Comparison of ENCODE assay signal across 15 cellular contexts in genomic region chr6:146990821-146991798, GRCh38.
DNase-seq lines count a peak whose midpoint lies in the region; ATAC-seq, FAIRE-seq and TF ChIP-seq lines count a peak whose summit lies in the region.
"Had no signal": no experiment of that assay in that cellular context is flagged by ENCODE, and none has a peak within 500 bp of the region (broad histone marks: within the 10 kb centered on the region; RNA-seq: fewer than 3 reads in every experiment).

No MANE protein-coding gene starts in this region.

- H3K79me2 ChIP-seq in hepatocyte = no peaks in the 10 kb centered on the region

- H3K9me2 ChIP-seq in hepatocyte (replicated peaks; ENCODE audit: insufficient read depth) = no peaks in the 10 kb centered on the region

- peaks cover 36% of the 10 kb centered on the region for H3K4me1 ChIP-seq in A549
- peaks cover 8% of the 10 kb centered on the region for H3K4me1 ChIP-seq in hepatocyte (ENCODE audit: insufficient read depth)
- H3K4me1 ChIP-seq: left ventricle myocardium inferior had no signal

- FAIRE-seq in A549 (lab: Jason Lieb, UNC) = no peak
- FAIRE-seq: GM18507 had no signal

- CTCF ChIA-PET in A549 (lab: Yijun Ruan, JAX) = interaction anchor here (1.2 kb wide), 1 partner anchor 81 kb away, joined by 3 read pairs; no protein-coding TSS in a partner anchor

- H2AFZ ChIP-seq in hepatocyte = no peak overlapping the region

- 22% methylated on average over 11 of the region's 11 CpGs for WGBS in A549 (ENCODE audit: missing lambda C conversion rate)
- WGBS in hepatocyte (ENCODE audit: low lambda C conversion rate, missing lambda C conversion rate) = 78% methylated on average over 11 of the region's 11 CpGs

- peaks cover 6% of the 10 kb centered on the region; the same call in 1 of the 3 replicates for H3K9me3 ChIP-seq in A549
- no peaks in the 10 kb centered on the region for H3K9me3 ChIP-seq in hepatocyte (ENCODE audit: low read depth)

- TF ChIP-seq POLR2A in A549 (IDR thresholded peaks at IDR 0.05; ENCODE audit: low read length) = no peak

- no peaks in the 10 kb centered on the region for H3K36me3 ChIP-seq in hepatocyte (replicated peaks; ENCODE audit: insufficient read depth, low read depth)
- H3K36me3 ChIP-seq: left ventricle myocardium inferior had no signal

- TF ChIP-seq CTCF in A549 (IDR thresholded peaks at IDR 0.05) (no peak), hepatocyte (IDR thresholded peaks at IDR 0.05; ENCODE audit: poor library complexity) (no peak)

- TF ChIP-seq RAD21 in A549 (conservative IDR thresholded peaks at IDR 0.05 in 1 of 2, IDR thresholded peaks at IDR 0.05 in 1 of 2) = peak in 1 of 2 experiments; percentile 46; a peak in 2 of 5 replicates

- ATAC-seq in A549 = peak; percentile 92 to 93
- ATAC-seq in GM19351 (IDR thresholded peaks at IDR 0.05; ENCODE audit: unreplicated experiment) = no peak
- ATAC-seq in GM19324 (IDR thresholded peaks at IDR 0.05; ENCODE audit: low FRiP score, unreplicated experiment) = no peak

- TF ChIP-seq EP300 in A549 (IDR thresholded peaks at IDR 0.05) = peak; percentile 88 to 95; a peak in 4 of 5 replicates

- H3K27me3 ChIP-seq in hepatocyte = no peaks in the 10 kb centered on the region

- no peaks in the 10 kb centered on the region for H4K20me1 ChIP-seq in hepatocyte (ENCODE audit: insufficient read depth, poor library complexity, severe bottlenecking)

- peak overlapping the region; percentile 69 for H3K4me2 ChIP-seq in A549
- no peak overlapping the region for H3K4me2 ChIP-seq in hepatocyte
- H3K4me2 ChIP-seq: KMS-11 had no signal

- H3K27ac ChIP-seq in A549 (peak overlapping the region; percentile 91 to 93), hepatocyte (peak overlapping the region; percentile 49)
- H3K27ac ChIP-seq: KMS-11, left ventricle myocardium inferior, VCaP had no signal

- H3K4me3 ChIP-seq in A549 (no peak overlapping the region), hepatocyte (no peak overlapping the region)
- H3K4me3 ChIP-seq: left ventricle myocardium inferior had no signal

- peak; percentile 13 to 82 for DNase-seq in A549 (ENCODE audit: low read depth in 1 of 2, low spot score in 1 of 2)
- DNase-seq in LoVo (ENCODE audit: low spot score) = peak; percentile 61
- peak; percentile 18 for DNase-seq in astrocyte of the hippocampus (ENCODE audit: low read depth, low spot score)
- peak; percentile 47 for DNase-seq in hepatocyte (ENCODE audit: low spot score)
- DNase-seq in stimulated activated naive CD4-positive, alpha-beta T cell (lab: John Stamatoyannopoulos, UW) = no peak
- DNase-seq in activated CD4-positive, alpha-beta T cell treated with anti-CD3 and anti-CD28 coated beads for 4 hours = no peak
- DNase-seq: DND-41; left ventricle myocardium inferior; RPMI8226; stimulated activated CD4-positive, alpha-beta T cell treated with anti-CD3 and anti-CD28 coated beads, Interleukin-15, amount 100 ng/mL, for 24 hours had no signal

- POLR2A ChIA-PET in A549 (lab: Yijun Ruan, JAX) = interaction anchor here (0.7 to 2.5 kb wide), 6 partner anchors 24 to 212 kb away, joined by 3 to 10 read pairs (median 4); no protein-coding TSS in a partner anchor

TF ChIP-seq in A549, 52 proteins besides CTCF, POLR2A, EP300 and RAD21 (continues in another document):
- TF ChIP-seq FOSL2 (IDR thresholded peaks at IDR 0.05) (peak; percentile 81), FOSL2 (CRISPR knock-in tag; IDR thresholded peaks at IDR 0.05) (peak; percentile 80), BCL3 (IDR thresholded peaks at IDR 0.05) (peak; percentile 90; the same call in 2 of the 3 replicates), SMC3 (IDR thresholded peaks at IDR 0.05) (peak; percentile 37), MAX (IDR thresholded peaks at IDR 0.05) (no peak), KDM5A (IDR thresholded peaks at IDR 0.05) (no peak), TFCP2L1 (CRISPR knock-in tag; IDR thresholded peaks at IDR 0.05) (no peak), HDAC2 (IDR thresholded peaks at IDR 0.05) (no peak), BHLHE40 (IDR thresholded peaks at IDR 0.05; ENCODE audit: low read depth, low read length) (no peak), CHD4 (IDR thresholded peaks at IDR 0.05; ENCODE audit: borderline replicate concordance) (no peak), HOXB5 (CRISPR knock-in tag; IDR thresholded peaks at IDR 0.05) (no peak), ZNF302 (CRISPR knock-in tag; IDR thresholded peaks at IDR 0.05) (no peak), MYC (IDR thresholded peaks at IDR 0.05; ENCODE audit: borderline replicate concordance, low read length) (no peak), PBX3 (IDR thresholded peaks at IDR 0.05) (0 out of 2 replicates have a peak, but pooled peaks have one; percentile 26), RNF2 (IDR thresholded peaks at IDR 0.05; ENCODE audit: borderline replicate concordance, low read depth) (no peak), HEYL (CRISPR knock-in tag; IDR thresholded peaks at IDR 0.05) (no peak), EHMT2 (IDR thresholded peaks at IDR 0.05; ENCODE audit: low read depth) (no peak), NFE2L2 (conservative IDR thresholded peaks at IDR 0.05; ENCODE audit: low read length) (no peak), KDM1A (IDR thresholded peaks at IDR 0.05; ENCODE audit: low read depth) (no peak), MAZ (IDR thresholded peaks at IDR 0.05; ENCODE audit: borderline replicate concordance, low read depth, low read length) (no peak), GATA3 (IDR thresholded peaks at IDR 0.05; ENCODE audit: borderline replicate concordance) (peak; percentile 86), CBX2 (IDR thresholded peaks at IDR 0.05; ENCODE audit: borderline replicate concordance, low read depth) (no peak), MAFK (IDR thresholded peaks at IDR 0.05; ENCODE audit: partially characterized antibody) (peak; percentile 80), TP53 (CRISPR knock-in tag; IDR thresholded peaks at IDR 0.05) (no peak), ZSCAN20 (CRISPR knock-in tag; IDR thresholded peaks at IDR 0.05) (no peak), RARB (CRISPR knock-in tag; IDR thresholded peaks at IDR 0.05) (no peak), RCOR1 (IDR thresholded peaks at IDR 0.05; ENCODE audit: low read depth, low read length) (no peak), NR3C1 (IDR thresholded peaks at IDR 0.05) (no peak), CEBPB (IDR thresholded peaks at IDR 0.05) (peak; percentile 63 to 76; a peak in 3 of 4 replicates), JUN (IDR thresholded peaks at IDR 0.05) (peak; percentile 80 to 89; a peak in 4 of 5 replicates), JUNB (IDR thresholded peaks at IDR 0.05) (peak; percentile 98)
- TF ChIP-seq, protein P1, sequence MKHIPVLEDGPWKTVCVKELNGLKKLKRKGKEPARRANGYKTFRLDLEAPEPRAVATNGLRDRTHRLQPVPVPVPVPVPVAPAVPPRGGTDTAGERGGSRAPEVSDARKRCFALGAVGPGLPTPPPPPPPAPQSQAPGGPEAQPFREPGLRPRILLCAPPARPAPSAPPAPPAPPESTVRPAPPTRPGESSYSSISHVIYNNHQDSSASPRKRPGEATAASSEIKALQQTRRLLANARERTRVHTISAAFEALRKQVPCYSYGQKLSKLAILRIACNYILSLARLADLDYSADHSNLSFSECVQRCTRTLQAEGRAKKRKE (CRISPR knock-in tag; IDR thresholded peaks at IDR 0.05; ENCODE audit: low read depth) = no peak
- TF ChIP-seq, protein P2, sequence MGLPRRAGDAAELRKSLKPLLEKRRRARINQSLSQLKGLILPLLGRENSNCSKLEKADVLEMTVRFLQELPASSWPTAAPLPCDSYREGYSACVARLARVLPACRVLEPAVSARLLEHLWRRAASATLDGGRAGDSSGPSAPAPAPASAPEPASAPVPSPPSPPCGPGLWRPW (IDR thresholded peaks at IDR 0.05) = peak; percentile 55; the same call in 1 of the 2 replicates
- TF ChIP-seq, protein P3, sequence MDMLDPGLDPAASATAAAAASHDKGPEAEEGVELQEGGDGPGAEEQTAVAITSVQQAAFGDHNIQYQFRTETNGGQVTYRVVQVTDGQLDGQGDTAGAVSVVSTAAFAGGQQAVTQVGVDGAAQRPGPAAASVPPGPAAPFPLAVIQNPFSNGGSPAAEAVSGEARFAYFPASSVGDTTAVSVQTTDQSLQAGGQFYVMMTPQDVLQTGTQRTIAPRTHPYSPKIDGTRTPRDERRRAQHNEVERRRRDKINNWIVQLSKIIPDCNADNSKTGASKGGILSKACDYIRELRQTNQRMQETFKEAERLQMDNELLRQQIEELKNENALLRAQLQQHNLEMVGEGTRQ (IDR thresholded peaks at IDR 0.05) = no peak

Comparison
In these comparisons a context has a peak if more than half of its experiments do, and no peak if none do; other contexts are left out.
1. ATAC-seq: peak in A549 (2 of 2); none in GM19351 (single experiment) and GM19324 (single experiment).
2. DNase-seq: peak in A549 (2 of 2), LoVo (single experiment), astrocyte of the hippocampus (single experiment) and hepatocyte (single experiment); none in stimulated activated naive CD4-positive, alpha-beta T cell (0 of 6) and activated CD4-positive, alpha-beta T cell treated with anti-CD3 and anti-CD28 coated beads for 4 hours (0 of 2).